In genomic region chr6:87105823-87106222, GRCh38 we compare ENCODE assay signal across 21 cellular contexts. TPM values are rescaled to one million over a fixed set of nuclear protein-coding genes. Genes with fewer than 3 reads are reported as not detected.
DNase-seq lines count a peak whose midpoint lies in the region; TF ChIP-seq lines count a peak whose summit lies in the region.
"Had no signal": no experiment of that assay in that cellular context is flagged by ENCODE, and none has a peak within 500 bp of the region (broad histone marks: within the 10 kb centered on the region; RNA-seq: fewer than 3 reads in every experiment).

No MANE protein-coding gene starts in this region.

- CTCF ChIA-PET in CD4-positive, alpha-beta memory T cell (lab: Charles Lee; ENCODE audit: partially characterized antibody) = interaction anchor here (4.5 kb wide), 1 partner anchor 27 kb away, joined by 16 read pairs; no protein-coding TSS in a partner anchor

- H3K4me1 Mint-ChIP-seq in CD4-positive, alpha-beta memory T cell = no peaks in the 10 kb centered on the region

- DNase-seq in ELR (ENCODE audit: low read depth) (peak; percentile 76), HT1080 (ENCODE audit: low read depth) (peak; percentile 29), fibroblast of lung (ENCODE audit: low read depth in 2 of 2) (peak in 1 of 2 donors; percentile 82), non-pigmented ciliary epithelial cell (ENCODE audit: low read depth) (peak; percentile 26), cortex of kidney (lab: John Stamatoyannopoulos, UW) (no peak), dorsolateral prefrontal cortex (no peak)
- no peak for DNase-seq in activated effector memory CD4-positive, alpha-beta T cell treated with anti-CD3 and anti-CD28 coated beads, Interleukin-2, amount 50 U/mL, for 16 hours
- no peak for DNase-seq in CD4-positive, alpha-beta memory T cell
- DNase-seq: Calu3; CD4-positive, alpha-beta T cell; DMS53; MV-4-11; NCI-H1417; NCI-H187 treated with DMSO at 0.1 percent for 48 hours; NCI-H446; NCI-H69; RPMI8226; SIG-M5 had no signal

- H3K9me3 Mint-ChIP-seq in CD4-positive, alpha-beta memory T cell = peaks cover 0 to 4% (median 0%) of the 10 kb centered on the region in 8 donors
- H3K9me3 Mint-ChIP-seq: CD4-positive, alpha-beta T cell; GM23338 had no signal

- no peaks in the 10 kb centered on the region for H3K36me3 Mint-ChIP-seq in CD4-positive, alpha-beta memory T cell

- no peak overlapping the region for H3K4me3 Mint-ChIP-seq in CD4-positive, alpha-beta memory T cell
- H3K4me3 Mint-ChIP-seq: CD4-positive, alpha-beta T cell; GM23338 had no signal

- H3K27me3 ChIP-seq in fibroblast of lung (ENCODE audit: control insufficient read depth, insufficient read depth, low read length) (no peaks in the 10 kb centered on the region), dorsolateral prefrontal cortex (no peaks in the 10 kb centered on the region)
- no peaks in the 10 kb centered on the region for H3K27me3 ChIP-seq in CD4-positive, alpha-beta memory T cell (ENCODE audit: insufficient read depth, low read length)

- H3K27ac ChIP-seq in fibroblast of lung (ENCODE audit: insufficient read depth, low read length) (no peak overlapping the region), dorsolateral prefrontal cortex (no peak overlapping the region)
- H3K27ac ChIP-seq in CD4-positive, alpha-beta memory T cell (ENCODE audit: low read depth, low read length) = no peak overlapping the region

- H4K20me1 ChIP-seq in fibroblast of lung (ENCODE audit: control insufficient read depth, extremely low read depth, insufficient read depth, low read length) = no peaks in the 10 kb centered on the region

- TF ChIP-seq CTCF in fibroblast of lung (conservative IDR thresholded peaks at IDR 0.05 in 1 of 2, IDR thresholded peaks at IDR 0.05 in 1 of 2; ENCODE audit: low read depth in 1 of 2, low read length in 2 of 2) (no peak), dorsolateral prefrontal cortex (IDR thresholded peaks at IDR 0.05 in 54 of 56, conservative IDR thresholded peaks at IDR 0.05 in 2 of 56; ENCODE audit: low read depth in 1 of 56, partially characterized antibody in 56 of 56) (no peak)

- no peak overlapping the region for H3K27ac Mint-ChIP-seq in CD4-positive, alpha-beta memory T cell
- H3K27ac Mint-ChIP-seq: CD4-positive, alpha-beta T cell; GM23338 had no signal

- no peak overlapping the region for H3K4me3 ChIP-seq in fibroblast of lung (replicated peaks in 1 of 4; ENCODE audit: control extremely low read depth in 1 of 4, insufficient read depth in 1 of 4, low read depth in 3 of 4, low read length in 4 of 4)
- no peak overlapping the region for H3K4me3 ChIP-seq in dorsolateral prefrontal cortex
- H3K4me3 ChIP-seq in CD4-positive, alpha-beta memory T cell (ENCODE audit: low read length in 2 of 2) = no peak overlapping the region
- H3K4me3 ChIP-seq: GM12878, GM23338 had no signal

- H2AFZ ChIP-seq in fibroblast of lung (ENCODE audit: low read length) = no peak overlapping the region
- H2AFZ ChIP-seq: GM23338 had no signal

- H3K4me2 ChIP-seq in fibroblast of lung (ENCODE audit: extremely low read depth, insufficient read depth, low read length) = peak overlapping the region; percentile 48
- H3K4me2 ChIP-seq: GM23338 had no signal

- intact Hi-C loops in dorsolateral prefrontal cortex (cut with DNase I) = no loop called here
- intact Hi-C loops in CD4-positive, alpha-beta memory T cell (cut with micrococcal nuclease) = no loop called here

- POLR2A ChIA-PET in CD4-positive, alpha-beta memory T cell (lab: Charles Lee; ENCODE audit: partially characterized antibody) = no interaction called here

- H3K9me3 ChIP-seq in fibroblast of lung (ENCODE audit: control insufficient read depth, insufficient read depth, low read depth, low read length) = no peaks in the 10 kb centered on the region
- H3K9me3 ChIP-seq in CD4-positive, alpha-beta memory T cell (ENCODE audit: control insufficient read depth in 1 of 2, low read length in 2 of 2) = no peaks in the 10 kb centered on the region

- H3K27me3 Mint-ChIP-seq in CD4-positive, alpha-beta memory T cell = peaks cover 7 to 9% of the 10 kb centered on the region in 2 donors

- no peak overlapping the region for H3K9ac ChIP-seq in fibroblast of lung (ENCODE audit: insufficient read depth, low read length)

- no peaks in the 10 kb centered on the region for H3K79me2 ChIP-seq in fibroblast of lung (ENCODE audit: control insufficient read depth, insufficient read depth, low read length)

- no peaks in the 10 kb centered on the region for H3K36me3 ChIP-seq in fibroblast of lung (ENCODE audit: control insufficient read depth, insufficient read depth, low read length)
- H3K36me3 ChIP-seq in CD4-positive, alpha-beta memory T cell (ENCODE audit: insufficient read depth, low read length) = no peaks in the 10 kb centered on the region

- H3K4me1 ChIP-seq in fibroblast of lung (ENCODE audit: control insufficient read depth, extremely low read depth, insufficient read depth, low read length) = no peaks in the 10 kb centered on the region
- H3K4me1 ChIP-seq in CD4-positive, alpha-beta memory T cell (ENCODE audit: insufficient read depth, low read length) = no peaks in the 10 kb centered on the region

RNA-seq across cellular contexts. Expression of gene CGA, which starts 10.9 kb away (rescaled TPM):
- 0.13 TPM in 1 of 2 replicates, not detected in the other for total RNA-seq in HT1080 (2014; rRNA removed; shearing (Covaris generic))
- 0.16 TPM in 1 of 2 replicates, not detected in the other for polyA plus RNA-seq in HT1080 (2015; cell fraction: cytosol; rRNA removed)
- polyA plus RNA-seq in HT1080 (2015; cell fraction: nucleus; rRNA removed) = not detected in 2 replicates
- not detected in 2 replicates for total RNA-seq in fibroblast of lung
- polyA plus RNA-seq in fibroblast of lung = 0.09 and 0.18 TPM in 2 replicates
- 0.22 and 0.29 TPM in 2 replicates for polyA plus RNA-seq in fibroblast of lung (2012)
- polyA minus RNA-seq in fibroblast of lung (ENCODE audit: low replicate concordance) = not detected in 2 replicates
- total RNA-seq in dorsolateral prefrontal cortex = 1 to 10 TPM in 1 of 120 experiments, not detected in 119; 1.1 TPM
- total RNA-seq in CD4-positive, alpha-beta memory T cell = not detected
- not detected for polyA plus RNA-seq in CD4-positive, alpha-beta memory T cell
- total RNA-seq: Calu3; CD4-positive, alpha-beta T cell; GM12878; GM23338; OCI-LY7 had no signal
- polyA plus RNA-seq: GM23338 had no signal

RNA-seq across cellular contexts. Expression of gene ZNF292, which starts 49.5 kb away (rescaled TPM):
- total RNA-seq in HT1080 (2014; rRNA removed; shearing (Covaris generic)) = 5.6 and 7.7 TPM in 2 replicates
- polyA plus RNA-seq in HT1080 (2015; cell fraction: cytosol; rRNA removed) = 5.0 and 6.6 TPM in 2 replicates
- polyA plus RNA-seq in HT1080 (2015; cell fraction: nucleus; rRNA removed) = 27.2 and 28.3 TPM in 2 replicates
- total RNA-seq in fibroblast of lung (22.6 and 23.6 TPM in 2 replicates), dorsolateral prefrontal cortex (100 to 1,000 TPM in 8 of 120 experiments, 10 to 100 TPM in 112; 60.4 to 119 (median 85.4) TPM)
- polyA plus RNA-seq in fibroblast of lung = 7.3 and 14.3 TPM in 2 replicates
- 4.1 and 8.6 TPM in 2 replicates for polyA plus RNA-seq in fibroblast of lung (2012)
- polyA minus RNA-seq in fibroblast of lung (ENCODE audit: low replicate concordance) = 0.59 and 6.2 TPM in 2 replicates
- 10 to 100 TPM; 74.8 to 82.1 TPM for total RNA-seq in CD4-positive, alpha-beta memory T cell
- polyA plus RNA-seq in CD4-positive, alpha-beta memory T cell = 10 to 100 TPM; 15.1 to 39.8 TPM

Comparison
In these comparisons a context has a peak if more than half of its experiments do, and no peak if none do; other contexts are left out.
1. DNase-seq: peak in ELR (single experiment), HT1080 (single experiment) and non-pigmented ciliary epithelial cell (single experiment); none in cortex of kidney (single experiment), dorsolateral prefrontal cortex (0 of 10), activated effector memory CD4-positive, alpha-beta T cell treated with anti-CD3 and anti-CD28 coated beads, Interleukin-2, amount 50 U/mL, for 16 hours (single experiment) and CD4-positive, alpha-beta memory T cell (0 of 5).